ENCODE assay signal across 1 cellular context in the genomic region with DNA sequence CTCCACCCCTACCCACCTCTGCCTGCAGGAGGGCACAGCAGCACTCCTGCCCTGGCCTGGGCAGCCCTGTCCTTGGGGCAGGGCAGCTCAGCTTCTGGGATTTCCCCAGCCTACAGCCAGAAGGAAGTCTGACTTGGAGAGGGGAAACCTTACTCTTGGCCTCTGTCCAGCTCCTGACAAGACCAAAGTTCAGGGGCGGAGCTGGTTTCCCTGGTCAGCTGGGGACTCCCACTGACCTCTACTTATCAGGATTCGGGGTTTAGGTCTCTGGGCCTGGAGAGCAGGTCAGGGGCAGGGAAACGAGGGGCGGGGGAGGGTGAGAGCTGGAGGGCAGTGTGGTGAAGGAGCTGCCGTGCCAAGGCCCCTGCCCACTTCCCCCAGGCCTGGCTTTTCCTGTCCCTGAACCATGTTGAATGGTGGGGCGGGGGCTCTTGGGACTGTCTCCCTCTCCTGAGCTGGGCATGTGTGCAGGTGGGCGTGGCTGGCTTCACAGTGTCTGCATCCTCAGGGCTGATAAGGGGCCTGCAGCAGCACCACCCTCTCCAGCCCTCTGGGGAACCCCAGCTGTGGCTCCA.
TF ChIP-seq lines count a peak whose summit lies in the region.

No MANE protein-coding gene starts in this region.

TF ChIP-seq in K562, 482 proteins besides CTCF, POLR2A, EP300 and RAD21 (continues in another document):
- no peak for TF ChIP-seq ZSCAN32 (CRISPR knock-in tag; IDR thresholded peaks at IDR 0.05)
- TF ChIP-seq SMC3 (conservative IDR thresholded peaks at IDR 0.05; ENCODE audit: insufficient read depth, low read depth, low read length), result no peak
- 0 out of 2 replicates have a peak, but pooled peaks have one; percentile 37 for TF ChIP-seq ZNF766 (CRISPR knock-in tag; conservative IDR thresholded peaks at IDR 0.05)
- no peak for TF ChIP-seq C11orf30 (IDR thresholded peaks at IDR 0.05; ENCODE audit: low read depth)
- peak; percentile 20; the same call in 1 of the 2 replicates for TF ChIP-seq CREM (IDR thresholded peaks at IDR 0.05; ENCODE audit: low read depth)
- TF ChIP-seq L3MBTL2 (IDR thresholded peaks at IDR 0.05), result peak; percentile 55
- no peak for TF ChIP-seq ZNF212 (CRISPR knock-in tag; IDR thresholded peaks at IDR 0.05)
- peak; percentile 11; the same call in 1 of the 2 replicates for TF ChIP-seq GATA2 (CRISPR knock-in tag; IDR thresholded peaks at IDR 0.05)
- TF ChIP-seq, protein P1, sequence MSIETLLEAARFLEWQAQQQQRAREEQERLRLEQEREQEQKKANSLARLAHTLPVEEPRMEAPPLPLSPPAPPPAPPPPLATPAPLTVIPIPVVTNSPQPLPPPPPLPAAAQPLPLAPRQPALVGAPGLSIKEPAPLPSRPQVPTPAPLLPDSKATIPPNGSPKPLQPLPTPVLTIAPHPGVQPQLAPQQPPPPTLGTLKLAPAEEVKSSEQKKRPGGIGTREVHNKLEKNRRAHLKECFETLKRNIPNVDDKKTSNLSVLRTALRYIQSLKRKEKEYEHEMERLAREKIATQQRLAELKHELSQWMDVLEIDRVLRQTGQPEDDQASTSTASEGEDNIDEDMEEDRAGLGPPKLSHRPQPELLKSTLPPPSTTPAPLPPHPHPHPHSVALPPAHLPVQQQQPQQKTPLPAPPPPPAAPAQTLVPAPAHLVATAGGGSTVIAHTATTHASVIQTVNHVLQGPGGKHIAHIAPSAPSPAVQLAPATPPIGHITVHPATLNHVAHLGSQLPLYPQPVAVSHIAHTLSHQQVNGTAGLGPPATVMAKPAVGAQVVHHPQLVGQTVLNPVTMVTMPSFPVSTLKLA (conservative IDR thresholded peaks at IDR 0.05), result peak; percentile 68 to 82; a peak in 3 of 4 replicates
- no peak for TF ChIP-seq TAF9B (IDR thresholded peaks at IDR 0.05; ENCODE audit: partially characterized antibody)
- peak; percentile 81 for TF ChIP-seq ESRRA (IDR thresholded peaks at IDR 0.05; ENCODE audit: borderline replicate concordance, low read depth)
- peak; percentile 75 for TF ChIP-seq SP1 (CRISPR knock-in tag; IDR thresholded peaks at IDR 0.05)
- no peak for TF ChIP-seq RBM39 (optimal IDR thresholded peaks at IDR 0.05; ENCODE audit: low read depth, low read length)
- no peak for TF ChIP-seq YY1 (IDR thresholded peaks at IDR 0.05; ENCODE audit: borderline replicate concordance in 1 of 3, control insufficient read depth in 1 of 3, extremely low read depth in 1 of 3, insufficient read depth in 3 of 3, insufficient read length in 1 of 3, insufficient replicate concordance in 2 of 3, low read depth in 1 of 3, low read length in 2 of 3)
- peak; percentile 89; the same call in 1 of the 2 replicates for TF ChIP-seq KLF13 (tag; IDR thresholded peaks at IDR 0.05; ENCODE audit: borderline replicate concordance, low read depth)
- TF ChIP-seq, protein P2, sequence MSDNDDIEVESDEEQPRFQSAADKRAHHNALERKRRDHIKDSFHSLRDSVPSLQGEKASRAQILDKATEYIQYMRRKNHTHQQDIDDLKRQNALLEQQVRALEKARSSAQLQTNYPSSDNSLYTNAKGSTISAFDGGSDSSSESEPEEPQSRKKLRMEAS (CRISPR knock-in tag; IDR thresholded peaks at IDR 0.05), result 0 out of 2 replicates have a peak, but pooled peaks have one; percentile 18
- peak; percentile 49 to 50; a peak in 3 of 4 replicates for TF ChIP-seq NRF1 (conservative IDR thresholded peaks at IDR 0.05 in 1 of 2, IDR thresholded peaks at IDR 0.05 in 1 of 2)
- TF ChIP-seq, protein P3, sequence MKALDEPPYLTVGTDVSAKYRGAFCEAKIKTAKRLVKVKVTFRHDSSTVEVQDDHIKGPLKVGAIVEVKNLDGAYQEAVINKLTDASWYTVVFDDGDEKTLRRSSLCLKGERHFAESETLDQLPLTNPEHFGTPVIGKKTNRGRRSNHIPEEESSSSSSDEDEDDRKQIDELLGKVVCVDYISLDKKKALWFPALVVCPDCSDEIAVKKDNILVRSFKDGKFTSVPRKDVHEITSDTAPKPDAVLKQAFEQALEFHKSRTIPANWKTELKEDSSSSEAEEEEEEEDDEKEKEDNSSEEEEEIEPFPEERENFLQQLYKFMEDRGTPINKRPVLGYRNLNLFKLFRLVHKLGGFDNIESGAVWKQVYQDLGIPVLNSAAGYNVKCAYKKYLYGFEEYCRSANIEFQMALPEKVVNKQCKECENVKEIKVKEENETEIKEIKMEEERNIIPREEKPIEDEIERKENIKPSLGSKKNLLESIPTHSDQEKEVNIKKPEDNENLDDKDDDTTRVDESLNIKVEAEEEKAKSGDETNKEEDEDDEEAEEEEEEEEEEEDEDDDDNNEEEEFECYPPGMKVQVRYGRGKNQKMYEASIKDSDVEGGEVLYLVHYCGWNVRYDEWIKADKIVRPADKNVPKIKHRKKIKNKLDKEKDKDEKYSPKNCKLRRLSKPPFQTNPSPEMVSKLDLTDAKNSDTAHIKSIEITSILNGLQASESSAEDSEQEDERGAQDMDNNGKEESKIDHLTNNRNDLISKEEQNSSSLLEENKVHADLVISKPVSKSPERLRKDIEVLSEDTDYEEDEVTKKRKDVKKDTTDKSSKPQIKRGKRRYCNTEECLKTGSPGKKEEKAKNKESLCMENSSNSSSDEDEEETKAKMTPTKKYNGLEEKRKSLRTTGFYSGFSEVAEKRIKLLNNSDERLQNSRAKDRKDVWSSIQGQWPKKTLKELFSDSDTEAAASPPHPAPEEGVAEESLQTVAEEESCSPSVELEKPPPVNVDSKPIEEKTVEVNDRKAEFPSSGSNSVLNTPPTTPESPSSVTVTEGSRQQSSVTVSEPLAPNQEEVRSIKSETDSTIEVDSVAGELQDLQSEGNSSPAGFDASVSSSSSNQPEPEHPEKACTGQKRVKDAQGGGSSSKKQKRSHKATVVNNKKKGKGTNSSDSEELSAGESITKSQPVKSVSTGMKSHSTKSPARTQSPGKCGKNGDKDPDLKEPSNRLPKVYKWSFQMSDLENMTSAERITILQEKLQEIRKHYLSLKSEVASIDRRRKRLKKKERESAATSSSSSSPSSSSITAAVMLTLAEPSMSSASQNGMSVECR (CRISPR knock-in tag; IDR thresholded peaks at IDR 0.05), result peak; percentile 59; the same call in 1 of the 2 replicates
- TF ChIP-seq NR2C2 (CRISPR knock-in tag; IDR thresholded peaks at IDR 0.05), result 0 out of 2 replicates have a peak, but pooled peaks have one; percentile 11
- peak; percentile 88 for TF ChIP-seq NR2C2 (tag; IDR thresholded peaks at IDR 0.05)
- TF ChIP-seq POLR2B (IDR thresholded peaks at IDR 0.05; ENCODE audit: low read depth, partially characterized antibody), result no peak
- TF ChIP-seq NR4A1 (CRISPR knock-in tag; IDR thresholded peaks at IDR 0.05), result no peak
- 0 out of 2 replicates have a peak, but pooled peaks have one; percentile 14 for TF ChIP-seq NR4A1 (tag; IDR thresholded peaks at IDR 0.05)
- no peak for TF ChIP-seq CCAR2 (IDR thresholded peaks at IDR 0.05; ENCODE audit: low read depth, low read length)
- peak; percentile 39; the same call in 1 of the 2 replicates for TF ChIP-seq CBFA2T3 (IDR thresholded peaks at IDR 0.05)
- TF ChIP-seq ATF1 (CRISPR knock-in tag; IDR thresholded peaks at IDR 0.05), result no peak
- peak; percentile 37 for TF ChIP-seq ATF1 (tag; IDR thresholded peaks at IDR 0.05)
- no peak for TF ChIP-seq COPS2 (conservative IDR thresholded peaks at IDR 0.05)
- peak; percentile 83; the same call in 1 of the 2 replicates for TF ChIP-seq CTBP1 (IDR thresholded peaks at IDR 0.05; ENCODE audit: borderline replicate concordance)
- no peak for TF ChIP-seq ARID2 (IDR thresholded peaks at IDR 0.05)
- TF ChIP-seq, protein P4, sequence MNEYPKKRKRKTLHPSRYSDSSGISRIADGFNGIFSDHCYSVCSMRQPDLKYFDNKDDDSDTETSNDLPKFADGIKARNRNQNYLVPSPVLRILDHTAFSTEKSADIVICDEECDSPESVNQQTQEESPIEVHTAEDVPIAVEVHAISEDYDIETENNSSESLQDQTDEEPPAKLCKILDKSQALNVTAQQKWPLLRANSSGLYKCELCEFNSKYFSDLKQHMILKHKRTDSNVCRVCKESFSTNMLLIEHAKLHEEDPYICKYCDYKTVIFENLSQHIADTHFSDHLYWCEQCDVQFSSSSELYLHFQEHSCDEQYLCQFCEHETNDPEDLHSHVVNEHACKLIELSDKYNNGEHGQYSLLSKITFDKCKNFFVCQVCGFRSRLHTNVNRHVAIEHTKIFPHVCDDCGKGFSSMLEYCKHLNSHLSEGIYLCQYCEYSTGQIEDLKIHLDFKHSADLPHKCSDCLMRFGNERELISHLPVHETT (CRISPR knock-in tag; conservative IDR thresholded peaks at IDR 0.05 in 1 of 2, IDR thresholded peaks at IDR 0.05 in 1 of 2), result no peak
- TF ChIP-seq JUND (IDR thresholded peaks at IDR 0.05; ENCODE audit: borderline replicate concordance, low read depth, low read length), result 0 out of 2 replicates have a peak, but pooled peaks have one; percentile 17
- TF ChIP-seq JUND (tag; IDR thresholded peaks at IDR 0.05; ENCODE audit: borderline replicate concordance, low read depth, low read length), result 0 out of 3 replicates have a peak, but pooled peaks have one; percentile 51
- TF ChIP-seq, protein P5, sequence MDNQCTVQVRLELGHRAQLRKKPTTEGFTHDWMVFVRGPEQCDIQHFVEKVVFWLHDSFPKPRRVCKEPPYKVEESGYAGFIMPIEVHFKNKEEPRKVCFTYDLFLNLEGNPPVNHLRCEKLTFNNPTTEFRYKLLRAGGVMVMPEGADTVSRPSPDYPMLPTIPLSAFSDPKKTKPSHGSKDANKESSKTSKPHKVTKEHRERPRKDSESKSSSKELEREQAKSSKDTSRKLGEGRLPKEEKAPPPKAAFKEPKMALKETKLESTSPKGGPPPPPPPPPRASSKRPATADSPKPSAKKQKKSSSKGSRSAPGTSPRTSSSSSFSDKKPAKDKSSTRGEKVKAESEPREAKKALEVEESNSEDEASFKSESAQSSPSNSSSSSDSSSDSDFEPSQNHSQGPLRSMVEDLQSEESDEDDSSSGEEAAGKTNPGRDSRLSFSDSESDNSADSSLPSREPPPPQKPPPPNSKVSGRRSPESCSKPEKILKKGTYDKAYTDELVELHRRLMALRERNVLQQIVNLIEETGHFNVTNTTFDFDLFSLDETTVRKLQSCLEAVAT (IDR thresholded peaks at IDR 0.05), result no peak
- TF ChIP-seq FOXA1 (IDR thresholded peaks at IDR 0.05; ENCODE audit: borderline replicate concordance), result no peak
- TF ChIP-seq FUS (optimal IDR thresholded peaks at IDR 0.05; ENCODE audit: low read depth, low read length), result no peak
- TF ChIP-seq, protein P6, sequence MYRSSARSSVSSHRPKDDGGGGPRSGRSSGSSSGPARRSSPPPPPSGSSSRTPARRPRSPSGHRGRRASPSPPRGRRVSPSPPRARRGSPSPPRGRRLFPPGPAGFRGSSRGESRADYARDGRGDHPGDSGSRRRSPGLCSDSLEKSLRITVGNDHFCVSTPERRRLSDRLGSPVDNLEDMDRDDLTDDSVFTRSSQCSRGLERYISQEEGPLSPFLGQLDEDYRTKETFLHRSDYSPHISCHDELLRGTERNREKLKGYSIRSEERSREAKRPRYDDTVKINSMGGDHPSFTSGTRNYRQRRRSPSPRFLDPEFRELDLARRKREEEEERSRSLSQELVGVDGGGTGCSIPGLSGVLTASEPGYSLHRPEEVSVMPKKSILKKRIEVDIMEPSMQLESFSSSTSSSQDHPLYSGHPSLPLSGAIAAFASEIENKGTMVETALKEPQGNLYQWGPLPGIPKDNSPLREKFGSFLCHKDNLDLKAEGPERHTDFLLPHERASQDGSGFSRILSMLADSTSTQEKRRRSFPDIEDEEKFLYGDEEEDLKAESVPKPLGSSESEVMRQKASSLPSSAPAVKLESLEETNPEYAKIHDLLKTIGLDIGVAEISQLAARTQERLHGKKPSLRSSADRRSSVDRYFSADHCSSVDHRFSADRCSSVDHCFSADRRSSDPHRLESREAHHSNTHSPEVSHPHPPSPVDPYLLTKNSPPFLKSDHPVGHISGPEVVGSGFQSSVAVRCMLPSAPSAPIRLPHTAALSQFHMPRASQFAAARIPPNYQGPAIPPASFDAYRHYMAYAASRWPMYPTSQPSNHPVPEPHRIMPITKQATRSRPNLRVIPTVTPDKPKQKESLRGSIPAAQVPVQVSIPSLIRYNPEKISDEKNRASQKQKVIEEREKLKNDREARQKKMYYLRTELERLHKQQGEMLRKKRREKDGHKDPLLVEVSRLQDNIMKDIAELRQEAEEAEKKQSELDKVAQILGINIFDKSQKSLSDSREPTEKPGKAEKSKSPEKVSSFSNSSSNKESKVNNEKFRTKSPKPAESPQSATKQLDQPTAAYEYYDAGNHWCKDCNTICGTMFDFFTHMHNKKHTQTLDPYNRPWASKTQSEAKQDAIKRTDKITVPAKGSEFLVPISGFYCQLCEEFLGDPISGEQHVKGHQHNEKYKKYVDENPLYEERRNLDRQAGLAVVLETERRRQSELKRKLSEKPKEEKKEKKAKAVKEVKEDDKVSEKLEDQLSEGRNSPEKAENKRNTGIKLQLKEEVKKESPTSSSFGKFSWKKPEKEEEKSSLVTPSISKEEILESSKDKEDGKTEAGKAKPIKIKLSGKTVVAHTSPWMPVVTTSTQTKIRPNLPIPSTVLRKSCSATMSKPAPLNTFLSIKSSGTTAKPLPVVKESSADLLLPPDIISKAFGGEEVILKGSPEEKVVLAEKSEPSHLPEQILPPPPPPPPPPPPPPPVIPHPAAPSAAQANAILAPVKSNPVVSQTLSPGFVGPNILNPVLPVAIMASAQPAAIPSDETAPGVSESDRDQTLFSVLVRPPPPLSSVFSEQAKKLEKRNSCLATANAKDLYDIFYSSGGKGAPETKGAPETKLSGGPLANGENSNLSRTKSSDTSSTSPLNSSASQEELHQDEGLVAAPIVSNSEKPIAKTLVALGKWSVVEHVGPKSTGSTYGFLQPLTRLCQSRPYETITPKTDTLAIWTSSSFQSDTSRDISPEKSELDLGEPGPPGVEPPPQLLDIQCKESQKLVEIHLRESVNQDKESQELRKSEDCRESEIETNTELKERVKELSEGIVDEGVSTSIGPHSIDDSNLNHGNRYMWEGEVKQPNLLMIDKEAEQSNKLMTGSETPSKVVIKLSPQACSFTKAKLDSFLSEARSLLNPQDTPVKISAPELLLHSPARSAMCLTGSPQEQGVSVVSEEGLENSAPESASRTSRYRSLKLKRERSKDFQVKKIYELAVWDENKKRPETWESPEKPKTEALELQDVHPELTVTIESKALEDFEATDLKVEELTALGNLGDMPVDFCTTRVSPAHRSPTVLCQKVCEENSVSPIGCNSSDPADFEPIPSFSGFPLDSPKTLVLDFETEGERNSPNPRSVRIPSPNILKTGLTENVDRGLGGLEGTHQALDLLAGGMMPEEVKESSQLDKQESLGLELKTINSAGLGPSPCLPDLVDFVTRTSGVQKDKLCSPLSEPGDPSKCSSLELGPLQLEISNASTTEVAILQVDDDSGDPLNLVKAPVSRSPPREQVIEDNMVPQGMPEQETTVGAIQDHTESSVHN (IDR thresholded peaks at IDR 0.05; ENCODE audit: borderline replicate concordance in 1 of 2, low read depth in 1 of 2), result peak in 1 of 2 experiments; percentile 44; a peak in 1 of 4 replicates
- TF ChIP-seq NR2C1 (IDR thresholded peaks at IDR 0.05), result peak; percentile 79
- TF ChIP-seq NR2C1 (tag; IDR thresholded peaks at IDR 0.05), result peak; percentile 75
- no peak for TF ChIP-seq NUFIP1 (IDR thresholded peaks at IDR 0.05; ENCODE audit: partially characterized antibody)
- 0 out of 2 replicates have a peak, but pooled peaks have one; percentile 15 for TF ChIP-seq EGR1 (conservative IDR thresholded peaks at IDR 0.05)
- TF ChIP-seq ZNF354B (CRISPR knock-in tag; IDR thresholded peaks at IDR 0.05), result no peak
- TF ChIP-seq ZFP1 (CRISPR knock-in tag; IDR thresholded peaks at IDR 0.05), result no peak
- 0 out of 2 replicates have a peak, but pooled peaks have one; percentile 5 for TF ChIP-seq NCOR1 (IDR thresholded peaks at IDR 0.05)
- 0 out of 4 replicates have a peak, but pooled peaks of 1 of the 2 experiments have one; percentile 12 for TF ChIP-seq RCOR1 (IDR thresholded peaks at IDR 0.05; ENCODE audit: borderline replicate concordance in 1 of 2, low read depth in 2 of 2, low read length in 2 of 2)
